1 cellular context compared by ENCODE assay signal in genomic region chr21:33937146-33937545, GRCh38.
TF ChIP-seq lines count a peak whose summit lies in the region.

No MANE protein-coding gene starts in this region.

TF ChIP-seq in HepG2, 621 proteins besides CTCF, POLR2A, EP300 and RAD21:
- TF ChIP-seq ZNF256 (CRISPR knock-in tag; conservative IDR thresholded peaks at IDR 0.05) (no peak), REL (CRISPR knock-in tag; conservative IDR thresholded peaks at IDR 0.05) (no peak), CEBPZ (IDR thresholded peaks at IDR 0.05; ENCODE audit: low read length) (no peak), ZNF10 (CRISPR knock-in tag; IDR thresholded peaks at IDR 0.05; ENCODE audit: borderline replicate concordance, low read depth) (no peak)
